ENCODE assay signal across 14 cellular contexts in the genomic region with DNA sequence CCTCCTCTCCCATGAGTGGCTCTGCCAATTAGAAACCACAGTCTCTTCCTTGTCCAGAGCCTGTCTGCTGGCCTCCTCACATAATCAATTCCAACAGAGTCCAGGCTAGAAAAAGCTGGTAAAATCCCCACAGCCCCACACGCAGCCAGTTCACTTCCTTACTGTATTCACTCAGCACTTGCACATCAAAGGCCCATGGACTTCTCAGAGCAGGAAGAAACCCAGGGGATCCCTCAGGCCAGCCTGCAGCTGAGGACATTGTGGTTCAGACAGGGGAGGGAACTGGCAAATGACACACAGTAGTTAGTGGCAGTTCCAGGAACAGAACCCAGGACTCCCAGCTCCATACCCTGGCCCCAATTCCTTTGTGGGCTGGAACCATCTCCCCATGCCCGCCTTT.
DNase-seq lines count a peak whose midpoint lies in the region; ATAC-seq and TF ChIP-seq lines count a peak whose summit lies in the region.
"Had no signal": no experiment of that assay in that cellular context is flagged by ENCODE, and none has a peak within 500 bp of the region (broad histone marks: within the 10 kb centered on the region; RNA-seq: fewer than 3 reads in every experiment).

No MANE protein-coding gene starts in this region.

- CTCF ChIA-PET in activated CD4-positive, alpha-beta memory T cell treated with anti-CD3 and anti-CD28 coated beads for 36 hours (lab: Charles Lee) = no interaction called here
- CTCF ChIA-PET in activated CD4-positive, alpha-beta memory T cell treated with anti-CD3 and anti-CD28 coated beads, Interleukin-2, amount 10 ng/mL, durations not matched to agents 7 days and 5 days (lab: Charles Lee) = interaction anchor here (0.7 to 1.1 kb wide), 2 partner anchors 156 to 264 kb away, joined by 3 to 4 read pairs; no protein-coding TSS in a partner anchor
- CTCF ChIA-PET in WTC11 (lab: Charles Lee) = interaction anchor here (0.6 to 1.1 kb wide), 2 partner anchors 143 to 172 kb away, joined by 3 to 6 read pairs; partner anchors contain the start of gene EDN2

- peaks cover 87% of the 10 kb centered on the region for H3K4me1 Mint-ChIP-seq in activated CD4-positive, alpha-beta memory T cell treated with anti-CD3 and anti-CD28 coated beads for 36 hours (ENCODE audit: low read depth)
- peaks cover 77% of the 10 kb centered on the region for H3K4me1 Mint-ChIP-seq in activated CD4-positive, alpha-beta memory T cell treated with anti-CD3 and anti-CD28 coated beads, Interleukin-2, amount 10 ng/mL, durations not matched to agents 7 days and 5 days
- H3K4me1 Mint-ChIP-seq in WTC11 (peaks cover 21% of the 10 kb centered on the region), memory B cell (peaks cover 53% of the 10 kb centered on the region)

- H3K9me3 Mint-ChIP-seq in activated CD4-positive, alpha-beta memory T cell treated with anti-CD3 and anti-CD28 coated beads for 36 hours = no peaks in the 10 kb centered on the region
- H3K9me3 Mint-ChIP-seq in activated CD4-positive, alpha-beta memory T cell treated with anti-CD3 and anti-CD28 coated beads, Interleukin-2, amount 10 ng/mL, durations not matched to agents 7 days and 5 days = no peaks in the 10 kb centered on the region
- no peaks in the 10 kb centered on the region for H3K9me3 Mint-ChIP-seq in WTC11
- H3K9me3 Mint-ChIP-seq in memory B cell = no peaks in the 10 kb centered on the region

- no peak for ATAC-seq in WTC11
- no peak for ATAC-seq in memory B cell (ENCODE audit: low read depth)
- no peak for ATAC-seq in GM19467 (IDR thresholded peaks at IDR 0.05; ENCODE audit: unreplicated experiment)
- ATAC-seq: activated CD8-positive, alpha-beta memory T cell treated with anti-CD3 and anti-CD28 coated beads, Interleukin-2, amount 10 ng/mL, durations not matched to agents 7 days and 5 days had no signal

- peak overlapping the region; percentile 60 for H3K27ac Mint-ChIP-seq in activated CD4-positive, alpha-beta memory T cell treated with anti-CD3 and anti-CD28 coated beads for 36 hours
- H3K27ac Mint-ChIP-seq in activated CD4-positive, alpha-beta memory T cell treated with anti-CD3 and anti-CD28 coated beads, Interleukin-2, amount 10 ng/mL, durations not matched to agents 7 days and 5 days = no peak overlapping the region
- H3K27ac Mint-ChIP-seq in WTC11 (0 out of 2 replicates have a peak overlapping the region, but pooled peaks have one; percentile 13), memory B cell (peak overlapping the region; percentile 66)
- H3K27ac Mint-ChIP-seq: activated CD8-positive, alpha-beta memory T cell treated with anti-CD3 and anti-CD28 coated beads, Interleukin-2, amount 10 ng/mL, durations not matched to agents 7 days and 5 days had no signal

- peaks cover 38% of the 10 kb centered on the region for H3K36me3 Mint-ChIP-seq in activated CD4-positive, alpha-beta memory T cell treated with anti-CD3 and anti-CD28 coated beads for 36 hours
- H3K36me3 Mint-ChIP-seq in activated CD4-positive, alpha-beta memory T cell treated with anti-CD3 and anti-CD28 coated beads, Interleukin-2, amount 10 ng/mL, durations not matched to agents 7 days and 5 days (ENCODE audit: low read depth) = peaks cover 34% of the 10 kb centered on the region
- no peaks in the 10 kb centered on the region for H3K36me3 Mint-ChIP-seq in WTC11
- peaks cover 2% of the 10 kb centered on the region for H3K36me3 Mint-ChIP-seq in memory B cell

- no peak overlapping the region for H3K4me3 Mint-ChIP-seq in activated CD4-positive, alpha-beta memory T cell treated with anti-CD3 and anti-CD28 coated beads for 36 hours
- H3K4me3 Mint-ChIP-seq in activated CD4-positive, alpha-beta memory T cell treated with anti-CD3 and anti-CD28 coated beads, Interleukin-2, amount 10 ng/mL, durations not matched to agents 7 days and 5 days = no peak overlapping the region
- H3K4me3 Mint-ChIP-seq in WTC11 = no peak overlapping the region
- H3K4me3 Mint-ChIP-seq in memory B cell = no peak overlapping the region
- H3K4me3 Mint-ChIP-seq: activated CD8-positive, alpha-beta memory T cell treated with anti-CD3 and anti-CD28 coated beads, Interleukin-2, amount 10 ng/mL, durations not matched to agents 7 days and 5 days had no signal

- in situ Hi-C loops in KBM-7 (cut with MboI; ENCODE audit: low pct_unique_long_range_greater_than_20kb, low sequenced_read_pairs) = no loop called here

- DNase-seq in activated CD4-positive, alpha-beta memory T cell treated with anti-CD3 and anti-CD28 coated beads for 36 hours = no peak
- no peak for DNase-seq in activated CD4-positive, alpha-beta memory T cell treated with anti-CD3 and anti-CD28 coated beads, Interleukin-2, amount 10 ng/mL, durations not matched to agents 7 days and 5 days
- peak; percentile 65 for DNase-seq in CD1c-positive myeloid dendritic cell (ENCODE audit: extremely low spot score)
- no peak for DNase-seq in WTC11 (ENCODE audit: low spot score)
- DNase-seq in memory B cell (ENCODE audit: low spot score in 2 of 2) = no peak
- no peak for DNase-seq in KBM-7
- no peak for DNase-seq in GM19238 (ENCODE audit: insufficient read length, low spot score)
- DNase-seq: activated CD8-positive, alpha-beta memory T cell treated with anti-CD3 and anti-CD28 coated beads, Interleukin-2, amount 10 ng/mL, durations not matched to agents 7 days and 5 days; Calu3; H7; mammary epithelial cell; NCI-H1092 treated with DMSO at 0.1 percent for 48 hours; stimulated activated naive CD4-positive, alpha-beta T cell treated with Interleukin-2 at 50 U/mL for 16 hours had no signal

- no peak for TF ChIP-seq CTCF in WTC11 (IDR thresholded peaks at IDR 0.05)

- intact Hi-C loops in activated CD4-positive, alpha-beta memory T cell treated with anti-CD3 and anti-CD28 coated beads for 36 hours (cut with micrococcal nuclease) = no loop called here

- H3K27me3 Mint-ChIP-seq in activated CD4-positive, alpha-beta memory T cell treated with anti-CD3 and anti-CD28 coated beads for 36 hours = no peaks in the 10 kb centered on the region
- no peaks in the 10 kb centered on the region for H3K27me3 Mint-ChIP-seq in activated CD4-positive, alpha-beta memory T cell treated with anti-CD3 and anti-CD28 coated beads, Interleukin-2, amount 10 ng/mL, durations not matched to agents 7 days and 5 days
- H3K27me3 Mint-ChIP-seq in WTC11 (ENCODE audit: low read depth) = peaks cover 30% of the 10 kb centered on the region
- no peaks in the 10 kb centered on the region for H3K27me3 Mint-ChIP-seq in memory B cell
- H3K27me3 Mint-ChIP-seq: activated CD8-positive, alpha-beta memory T cell treated with anti-CD3 and anti-CD28 coated beads, Interleukin-2, amount 10 ng/mL, durations not matched to agents 7 days and 5 days had no signal

- POLR2A ChIA-PET in activated CD4-positive, alpha-beta memory T cell treated with anti-CD3 and anti-CD28 coated beads for 36 hours (lab: Charles Lee) = no interaction called here
- POLR2A ChIA-PET in activated CD4-positive, alpha-beta memory T cell treated with anti-CD3 and anti-CD28 coated beads, Interleukin-2, amount 10 ng/mL, durations not matched to agents 7 days and 5 days (lab: Charles Lee) = interaction anchor here (2.9 kb wide), 1 partner anchor 27 kb away, joined by 13 read pairs; no protein-coding TSS in a partner anchor
- POLR2A ChIA-PET in WTC11 (lab: Charles Lee) = no interaction called here

TF ChIP-seq in WTC11, 78 proteins besides CTCF, POLR2A, EP300 and RAD21:
- TF ChIP-seq NR3C1 (CRISPR knock-in tag; conservative IDR thresholded peaks at IDR 0.05; ENCODE audit: low read depth) = no peak
- TF ChIP-seq ZNF396 (CRISPR knock-in tag; IDR thresholded peaks at IDR 0.05; ENCODE audit: borderline replicate concordance) = no peak
- no peak for TF ChIP-seq GRHL2 (CRISPR knock-in tag; IDR thresholded peaks at IDR 0.05; ENCODE audit: insufficient replicate concordance, severe bottlenecking)
- TF ChIP-seq OVOL2 (CRISPR knock-in tag; IDR thresholded peaks at IDR 0.05; ENCODE audit: borderline replicate concordance) = no peak
- TF ChIP-seq ATF1 (CRISPR knock-in tag; IDR thresholded peaks at IDR 0.05) = no peak
